ENCODE assay signal across 1 cellular context in genomic region chr15:64989331-64990167, GRCh38.
TF ChIP-seq lines count a peak whose summit lies in the region.

TSS of gene SPG21 (minus strand) at chr15:64989914. CDS start at chr15:64983569, 6,345 bp downstream.

TF ChIP-seq in HEK293, 187 proteins besides CTCF, POLR2A, EP300 and RAD21 (continued from another document and continues in another):
- TF ChIP-seq ZNF596 (tag by site-specific recombination; IDR thresholded peaks at IDR 0.05) (0 out of 2 replicates have a peak, but pooled peaks have one; percentile 41), ZNF501 (tag by site-specific recombination; IDR thresholded peaks at IDR 0.05) (peak; percentile 73), ZNF48 (tag by site-specific recombination; IDR thresholded peaks at IDR 0.05) (no peak), ZNF776 (tag by site-specific recombination; IDR thresholded peaks at IDR 0.05; ENCODE audit: borderline replicate concordance) (no peak), ZNF488 (tag by site-specific recombination; IDR thresholded peaks at IDR 0.05) (0 out of 2 replicates have a peak, but pooled peaks have one; percentile 24), RBAK (tag by site-specific recombination; IDR thresholded peaks at IDR 0.05) (no peak), ZFP41 (tag by site-specific recombination; IDR thresholded peaks at IDR 0.05; ENCODE audit: borderline replicate concordance) (no peak), ZNF544 (tag by site-specific recombination; IDR thresholded peaks at IDR 0.05) (no peak), ZNF623 (tag by site-specific recombination; IDR thresholded peaks at IDR 0.05) (0 out of 2 replicates have a peak, but pooled peaks have one; percentile 16), ZNF138 (tag by site-specific recombination; IDR thresholded peaks at IDR 0.05; ENCODE audit: borderline replicate concordance) (no peak), ZNF366 (tag by site-specific recombination; conservative IDR thresholded peaks at IDR 0.05) (no peak), ZFP69B (tag by site-specific recombination; IDR thresholded peaks at IDR 0.05) (peak; percentile 69), ZNF449 (tag by site-specific recombination; IDR thresholded peaks at IDR 0.05) (no peak), ZNF146 (tag by site-specific recombination; IDR thresholded peaks at IDR 0.05) (0 out of 2 replicates have a peak, but pooled peaks have one; percentile 8), ZNF777 (tag by site-specific recombination; IDR thresholded peaks at IDR 0.05; ENCODE audit: borderline replicate concordance) (peak; percentile 79; the same call in 1 of the 2 replicates), ZNF223 (tag by site-specific recombination; IDR thresholded peaks at IDR 0.05) (no peak), ZNF211 (tag by site-specific recombination; IDR thresholded peaks at IDR 0.05; ENCODE audit: low read depth) (no peak), ZNF580 (tag by site-specific recombination; IDR thresholded peaks at IDR 0.05) (no peak), SP7 (tag by site-specific recombination; IDR thresholded peaks at IDR 0.05) (peak; percentile 34), ZNF362 (tag by site-specific recombination; IDR thresholded peaks at IDR 0.05) (no peak), KLF8 (tag by site-specific recombination; IDR thresholded peaks at IDR 0.05) (peak; percentile 43; the same call in 1 of the 2 replicates), ZNF266 (tag by site-specific recombination; IDR thresholded peaks at IDR 0.05; ENCODE audit: low read depth) (no peak), ZNF174 (tag by site-specific recombination; IDR thresholded peaks at IDR 0.05) (no peak), ZNF169 (tag by site-specific recombination; IDR thresholded peaks at IDR 0.05) (no peak), TCF7L2 (IDR thresholded peaks at IDR 0.05; ENCODE audit: borderline replicate concordance, low read depth, low read length) (no peak), KLF10 (tag by site-specific recombination; IDR thresholded peaks at IDR 0.05) (peak; percentile 64; the same call in 1 of the 2 replicates), SETDB1 (IDR thresholded peaks at IDR 0.05; ENCODE audit: insufficient read length, low read length) (no peak), ZNF843 (tag by site-specific recombination; IDR thresholded peaks at IDR 0.05) (peak; percentile 63), ZNF510 (tag by site-specific recombination; IDR thresholded peaks at IDR 0.05; ENCODE audit: insufficient replicate concordance) (no peak), YY2 (tag by site-specific recombination; IDR thresholded peaks at IDR 0.05) (peak; percentile 62; the same call in 1 of the 2 replicates), ZNF701 (tag by site-specific recombination; IDR thresholded peaks at IDR 0.05) (no peak), ZNF555 (tag by site-specific recombination; conservative IDR thresholded peaks at IDR 0.05) (no peak), ZNF324 (tag by site-specific recombination; IDR thresholded peaks at IDR 0.05) (peak; percentile 56; the same call in 1 of the 2 replicates), ZNF645 (tag by site-specific recombination; IDR thresholded peaks at IDR 0.05) (peak; percentile 36; the same call in 1 of the 2 replicates), HOXD13 (CRISPR knock-in tag; IDR thresholded peaks at IDR 0.05; ENCODE audit: borderline replicate concordance) (no peak), BCL11B (tag by site-specific recombination; IDR thresholded peaks at IDR 0.05; ENCODE audit: low read depth) (no peak), GLI2 (tag by site-specific recombination; IDR thresholded peaks at IDR 0.05; ENCODE audit: borderline replicate concordance, low read depth) (no peak), ZNF280D (tag by site-specific recombination; IDR thresholded peaks at IDR 0.05) (no peak), ZSCAN5A (tag by site-specific recombination; IDR thresholded peaks at IDR 0.05) (no peak), ZNF747 (tag by site-specific recombination; IDR thresholded peaks at IDR 0.05) (no peak), ZNF354C (tag by site-specific recombination; IDR thresholded peaks at IDR 0.05; ENCODE audit: borderline replicate concordance, low read depth) (no peak), ZNF239 (tag by site-specific recombination; IDR thresholded peaks at IDR 0.05) (peak; percentile 69; the same call in 1 of the 2 replicates), PRDM4 (tag by site-specific recombination; IDR thresholded peaks at IDR 0.05) (no peak), SP3 (tag by site-specific recombination; IDR thresholded peaks at IDR 0.05) (peak; percentile 67), ZNF132 (tag by site-specific recombination; IDR thresholded peaks at IDR 0.05; ENCODE audit: borderline replicate concordance) (no peak), MYNN (tag by site-specific recombination; IDR thresholded peaks at IDR 0.05; ENCODE audit: borderline replicate concordance) (no peak), ZNF426 (tag by site-specific recombination; IDR thresholded peaks at IDR 0.05) (no peak), KLF7 (tag by site-specific recombination; IDR thresholded peaks at IDR 0.05; ENCODE audit: borderline replicate concordance) (peak; percentile 37; the same call in 1 of the 2 replicates), ZNF133 (tag by site-specific recombination; IDR thresholded peaks at IDR 0.05) (no peak), ZBTB17 (tag by site-specific recombination; IDR thresholded peaks at IDR 0.05) (no peak), ZNF837 (tag by site-specific recombination; IDR thresholded peaks at IDR 0.05) (no peak), ZNF350 (tag by site-specific recombination; IDR thresholded peaks at IDR 0.05) (no peak), YY1 (tag by site-specific recombination; IDR thresholded peaks at IDR 0.05) (no peak), ZNF398 (tag by site-specific recombination; IDR thresholded peaks at IDR 0.05) (peak; percentile 40; the same call in 1 of the 2 replicates), FEZF1 (tag by site-specific recombination; IDR thresholded peaks at IDR 0.05) (no peak), ZNF629 (tag by site-specific recombination; IDR thresholded peaks at IDR 0.05) (no peak), ZNF18 (tag by site-specific recombination; IDR thresholded peaks at IDR 0.05) (peak; percentile 98)
